In the genomic region with DNA sequence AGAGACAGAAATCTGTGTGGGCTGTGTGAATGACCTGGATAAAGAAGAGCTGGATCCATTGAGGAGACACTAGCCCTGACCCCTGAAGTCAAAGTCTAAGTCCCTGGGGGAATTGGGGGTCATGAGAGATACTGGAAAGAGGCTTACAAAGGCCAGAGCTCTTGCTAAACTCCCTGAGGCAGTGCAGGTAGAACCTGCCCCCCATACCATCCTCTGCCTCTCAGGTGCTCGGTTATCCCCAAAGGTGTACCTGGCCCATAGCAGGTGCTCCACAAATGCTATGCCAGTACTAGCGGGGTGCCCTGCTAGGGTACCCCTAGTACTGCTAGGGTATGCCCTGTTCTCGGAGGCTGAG, we compare ENCODE assay signal across 2 cellular contexts.
TF ChIP-seq lines count a peak whose summit lies in the region.

No MANE protein-coding gene starts in this region.

TF ChIP-seq in GM23338, 12 proteins besides CTCF, POLR2A, EP300 and RAD21:
- TF ChIP-seq CREB1 (CRISPR knock-in tag; IDR thresholded peaks at IDR 0.05; ENCODE audit: low read depth) = no peak

TF ChIP-seq in endothelial cell of umbilical vein, 7 proteins besides CTCF, POLR2A, EP300 and RAD21:
- TF ChIP-seq EZH2 (IDR thresholded peaks at IDR 0.05; ENCODE audit: borderline replicate concordance, low read depth, low read length, severe bottlenecking) (no peak), MYC (IDR thresholded peaks at IDR 0.05; ENCODE audit: low read depth, low read length) (no peak), POLR2AphosphoS5 (IDR thresholded peaks at IDR 0.05; ENCODE audit: insufficient read depth, low read depth, low read length) (no peak), GATA2 (IDR thresholded peaks at IDR 0.05; ENCODE audit: insufficient read depth, insufficient read length, low read depth, low read length) (no peak), JUN (IDR thresholded peaks at IDR 0.05; ENCODE audit: borderline replicate concordance, insufficient read depth, insufficient read length, low read depth) (no peak), FOS (IDR thresholded peaks at IDR 0.05; ENCODE audit: borderline replicate concordance, insufficient read depth, low read length) (no peak)
- TF ChIP-seq, protein P1, sequence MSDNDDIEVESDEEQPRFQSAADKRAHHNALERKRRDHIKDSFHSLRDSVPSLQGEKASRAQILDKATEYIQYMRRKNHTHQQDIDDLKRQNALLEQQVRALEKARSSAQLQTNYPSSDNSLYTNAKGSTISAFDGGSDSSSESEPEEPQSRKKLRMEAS (IDR thresholded peaks at IDR 0.05; ENCODE audit: insufficient read depth, insufficient read length) = no peak
